Comparison of ENCODE assay signal across 8 cellular contexts in the genomic region with DNA sequence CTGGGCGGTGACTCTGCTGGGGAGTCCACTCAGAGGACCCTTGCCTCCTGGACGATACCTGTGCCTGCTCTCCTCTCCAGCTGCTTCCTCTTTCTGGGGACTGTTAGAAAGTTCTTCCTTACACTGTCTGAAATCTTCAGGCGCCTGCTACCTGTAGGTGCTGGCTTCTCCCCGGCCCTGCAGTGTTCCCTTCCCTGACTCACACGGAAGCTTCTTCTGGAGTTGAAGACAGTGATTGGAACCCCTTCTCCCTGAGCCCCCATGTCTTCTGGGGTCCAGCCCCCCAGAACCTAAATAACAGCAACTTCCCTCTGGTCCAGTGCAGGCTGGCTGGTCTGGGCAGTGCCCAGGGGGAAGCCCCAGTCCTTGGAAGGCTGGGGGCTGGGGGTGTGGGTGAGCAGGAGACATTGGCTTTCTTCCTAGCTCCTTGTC. TPM values are rescaled to one million over a fixed set of nuclear protein-coding genes. Genes with fewer than 3 reads are reported as not detected.
DNase-seq lines count a peak whose midpoint lies in the region; ATAC-seq and TF ChIP-seq lines count a peak whose summit lies in the region.

No MANE protein-coding gene starts in this region.

- H3K4me1 Mint-ChIP-seq in activated naive CD4-positive, alpha-beta T cell treated with anti-CD3 and anti-CD28 coated beads, Interleukin-2, amount 50 U/mL, for 24 hours: peaks cover 18% of the 10 kb centered on the region

- H3K27me3 Mint-ChIP-seq in activated naive CD4-positive, alpha-beta T cell treated with anti-CD3 and anti-CD28 coated beads, Interleukin-2, amount 50 U/mL, for 24 hours: peaks cover 1% of the 10 kb centered on the region

- H3K27ac Mint-ChIP-seq in activated naive CD4-positive, alpha-beta T cell treated with anti-CD3 and anti-CD28 coated beads, Interleukin-2, amount 50 U/mL, for 24 hours: no peak overlapping the region

- H3K9me3 ChIP-seq in MG63: no peaks in the 10 kb centered on the region
- H3K9me3 ChIP-seq in lung (ENCODE audit: control insufficient read depth in 2 of 2, insufficient read depth in 1 of 2, low read length in 1 of 2): peaks cover 0 to 2% of the 10 kb centered on the region in 2 donors
- no peaks in the 10 kb centered on the region for H3K9me3 ChIP-seq in upper lobe of right lung

- DNase-seq in activated naive CD4-positive, alpha-beta T cell treated with anti-CD3 and anti-CD28 coated beads, Interleukin-2, amount 50 U/mL, for 16 hours: no peak
- DNase-seq in MG63 (no peak), cardiac fibroblast (ENCODE audit: low read depth in 2 of 2) (no peak), lung (ENCODE audit: low spot score) (no peak), upper lobe of right lung (peak; percentile 67), posterior cingulate gyrus (no peak)

- H3K27me3 ChIP-seq in MG63 (no peaks in the 10 kb centered on the region), lung (ENCODE audit: control insufficient read depth, insufficient read depth) (no peaks in the 10 kb centered on the region), upper lobe of right lung (no peaks in the 10 kb centered on the region)

- peak overlapping the region; percentile 70 for H3K4me3 ChIP-seq in MG63
- H3K4me3 ChIP-seq in cardiac fibroblast (replicated peaks in 1 of 2; ENCODE audit: low read depth in 2 of 2, low read length in 2 of 2): peak overlapping the region; percentile 71 to 93
- H3K4me3 ChIP-seq in lung: peak overlapping the region; percentile 62
- peak overlapping the region; percentile 62 for H3K4me3 ChIP-seq in upper lobe of right lung

- H3K36me3 Mint-ChIP-seq in activated naive CD4-positive, alpha-beta T cell treated with anti-CD3 and anti-CD28 coated beads, Interleukin-2, amount 50 U/mL, for 24 hours: no peaks in the 10 kb centered on the region

- intact Hi-C loops in upper lobe of right lung (cut with DNase I): no loop called here
- intact Hi-C loops in posterior cingulate gyrus (cut with DNase I): no loop called here

- H3K36me3 ChIP-seq in MG63 (0 out of 2 replicates have a peak, but pooled peaks cover 4% of the 10 kb centered on the region), lung (ENCODE audit: control insufficient read depth in 2 of 2, insufficient read depth in 2 of 2, low read length in 2 of 2) (no peaks in the 10 kb centered on the region), upper lobe of right lung (no peaks in the 10 kb centered on the region)

- H3K4me3 Mint-ChIP-seq in activated naive CD4-positive, alpha-beta T cell treated with anti-CD3 and anti-CD28 coated beads, Interleukin-2, amount 50 U/mL, for 24 hours: peak overlapping the region; percentile 84

- no peak for ATAC-seq in lung (ENCODE audit: insufficient read depth, low FRiP score)
- peak; percentile 25 for ATAC-seq in upper lobe of right lung
- ATAC-seq in GM21390 (IDR thresholded peaks at IDR 0.05; ENCODE audit: unreplicated experiment): no peak

- no peaks in the 10 kb centered on the region for H3K9me3 Mint-ChIP-seq in activated naive CD4-positive, alpha-beta T cell treated with anti-CD3 and anti-CD28 coated beads, Interleukin-2, amount 50 U/mL, for 24 hours

- 3 to 6% methylated on average over 5 of the region's 5 CpGs for WGBS in lung, 2 donors

- H3K4me1 ChIP-seq in lung (ENCODE audit: control insufficient read depth in 2 of 2, insufficient read depth in 2 of 2, low read length in 2 of 2) (peaks cover 10 to 16% of the 10 kb centered on the region in 2 donors), upper lobe of right lung (peaks cover 28% of the 10 kb centered on the region)

- peak overlapping the region; percentile 69 to 81 for H3K27ac ChIP-seq in lung (ENCODE audit: low read depth in 1 of 2, low read length in 1 of 2)
- peak overlapping the region; percentile 70 for H3K27ac ChIP-seq in upper lobe of right lung

- TF ChIP-seq CTCF in cardiac fibroblast (IDR thresholded peaks at IDR 0.05; ENCODE audit: low read depth, low read length) (no peak), lung (IDR thresholded peaks at IDR 0.05; ENCODE audit: control extremely low read depth, extremely low read depth) (no peak), upper lobe of right lung (IDR thresholded peaks at IDR 0.05) (no peak)

RNA-seq across cellular contexts. Expression of gene GSN, which starts 0.7 kb away (rescaled TPM):
- 59.8 and 75.0 TPM in 2 replicates for total RNA-seq in MG63 (2014; rRNA removed; shearing (Covaris generic); ENCODE audit: low replicate concordance)
- total RNA-seq in lung: 100 to 1,000 TPM; 133 to 468 TPM
- 100 to 1,000 TPM; 201 to 265 TPM for polyA plus RNA-seq in lung
- 464 TPM for total RNA-seq in upper lobe of right lung
